ENCODE assay signal across 18 cellular contexts in genomic region chr2:45654250-45654649, GRCh38. TPM values are rescaled to one million over a fixed set of nuclear protein-coding genes. Genes with fewer than 3 reads are reported as not detected.
DNase-seq lines count a peak whose midpoint lies in the region; ATAC-seq and TF ChIP-seq lines count a peak whose summit lies in the region.
"Had no signal": no experiment of that assay in that cellular context is flagged by ENCODE, and none has a peak within 500 bp of the region (broad histone marks: within the 10 kb centered on the region; RNA-seq: fewer than 3 reads in every experiment).

No MANE protein-coding gene starts in this region.

- H3K36me3 ChIP-seq in BLaER1: peaks cover 46% of the 10 kb centered on the region
- H3K36me3 ChIP-seq in OCI-LY1 (ENCODE audit: insufficient read depth, low read length): no peaks in the 10 kb centered on the region; the same call in 1 of the 2 replicates
- H3K36me3 ChIP-seq in lower lobe of right lung: no peaks in the 10 kb centered on the region
- H3K36me3 ChIP-seq: adrenal gland, thyroid gland had no signal

- H3K27ac ChIP-seq in BLaER1 (0 out of 2 replicates have a peak overlapping the region, but pooled peaks have one; percentile 10), OCI-LY1 (ENCODE audit: low read depth, low read length, poor library complexity, severe bottlenecking) (no peak overlapping the region), lower lobe of right lung (no peak overlapping the region)
- H3K27ac ChIP-seq: adrenal gland, heart right ventricle, thyroid gland had no signal

- no peak overlapping the region for H2AFZ ChIP-seq in OCI-LY1 (ENCODE audit: low read length)

- peaks cover 1% of the 10 kb centered on the region for H3K36me3 Mint-ChIP-seq in activated naive CD4-positive, alpha-beta T cell treated with anti-CD3 and anti-CD28 coated beads, Interleukin-2, amount 10 ng/mL, durations not matched to agents 7 days and 5 days
- H3K36me3 Mint-ChIP-seq: WTC11 had no signal

- H3K79me2 ChIP-seq in OCI-LY1 (ENCODE audit: insufficient read depth, low read length): peaks cover 74% of the 10 kb centered on the region

- CTCF ChIA-PET in activated naive CD4-positive, alpha-beta T cell treated with anti-CD3 and anti-CD28 coated beads, Interleukin-2, amount 10 ng/mL, durations not matched to agents 7 days and 5 days (lab: Charles Lee): interaction anchor here (1.2 to 1.6 kb wide), 2 partner anchors 124 to 282 kb away, joined by 4 read pairs; no protein-coding TSS in a partner anchor

- H3K27ac Mint-ChIP-seq in activated naive CD4-positive, alpha-beta T cell treated with anti-CD3 and anti-CD28 coated beads, Interleukin-2, amount 10 ng/mL, durations not matched to agents 7 days and 5 days: no peak overlapping the region
- H3K27ac Mint-ChIP-seq: activated T-helper 1 cell treated with anti-CD3 and anti-CD28 coated beads, Interleukin-12 subunit alpha, Interleukin-12 subunit beta, Interleukin-2, Interleukin-4 antibody, amounts not matched to agents 30 ng/mL and 10 ng/mL and 1 ng/mL, durations not matched to agents 14 hours and 24 hours and 36 hours; nephron progenitor cell; T-helper 1 cell treated with Interleukin-12 subunit alpha and Interleukin-12 subunit beta and Interleukin-4 antibody, amounts not matched to agents 30 μg/mL and 1 μg/mL, for 36 hours; WTC11 had no signal

- no peaks in the 10 kb centered on the region for H3K9me2 ChIP-seq in OCI-LY1 (ENCODE audit: low read depth, low read length)

- TF ChIP-seq CTCF in OCI-LY1 (IDR thresholded peaks at IDR 0.05; ENCODE audit: low read length) (no peak), lower lobe of right lung (IDR thresholded peaks at IDR 0.05) (no peak)

- no peaks in the 10 kb centered on the region for H3K9me3 ChIP-seq in BLaER1
- no peaks in the 10 kb centered on the region for H3K9me3 ChIP-seq in OCI-LY1 (ENCODE audit: low read length)
- no peaks in the 10 kb centered on the region for H3K9me3 ChIP-seq in lower lobe of right lung
- H3K9me3 ChIP-seq: adrenal gland, heart right ventricle, thyroid gland had no signal

- no peak for ATAC-seq in lower lobe of right lung
- ATAC-seq: heart right ventricle, WTC11 had no signal

- H3K4me1 ChIP-seq in BLaER1: peaks cover 61% of the 10 kb centered on the region
- H3K4me1 ChIP-seq in OCI-LY1 (ENCODE audit: insufficient read depth, low read length, severe bottlenecking): peaks cover 43% of the 10 kb centered on the region
- H3K4me1 ChIP-seq in lower lobe of right lung: peaks cover 36% of the 10 kb centered on the region

- H4K20me1 ChIP-seq in BLaER1 (peaks cover 80% of the 10 kb centered on the region), OCI-LY1 (ENCODE audit: insufficient read depth, low read length) (no peaks in the 10 kb centered on the region)

- peak overlapping the region; percentile 94 for H3K9ac ChIP-seq in BLaER1
- H3K9ac ChIP-seq in OCI-LY1 (ENCODE audit: low read length): peak overlapping the region; percentile 38; the same call in 1 of the 2 replicates

- peaks cover 31% of the 10 kb centered on the region for H3K27me3 Mint-ChIP-seq in activated naive CD4-positive, alpha-beta T cell treated with anti-CD3 and anti-CD28 coated beads, Interleukin-2, amount 10 ng/mL, durations not matched to agents 7 days and 5 days
- H3K27me3 Mint-ChIP-seq: central memory CD8-positive, alpha-beta T cell had no signal

- intact Hi-C loops in lower lobe of right lung (cut with DNase I): no loop called here

- no peaks in the 10 kb centered on the region for H3K27me3 ChIP-seq in BLaER1
- no peaks in the 10 kb centered on the region for H3K27me3 ChIP-seq in OCI-LY1 (ENCODE audit: insufficient read depth, low read length)
- no peaks in the 10 kb centered on the region for H3K27me3 ChIP-seq in lower lobe of right lung (ENCODE audit: low read depth)
- H3K27me3 ChIP-seq: adrenal gland, heart right ventricle, thyroid gland had no signal

- H3K4me2 ChIP-seq in BLaER1 (peak overlapping the region; percentile 91), OCI-LY1 (ENCODE audit: low read length) (peak overlapping the region; percentile 84)

- no peaks in the 10 kb centered on the region for H3K9me3 Mint-ChIP-seq in activated naive CD4-positive, alpha-beta T cell treated with anti-CD3 and anti-CD28 coated beads, Interleukin-2, amount 10 ng/mL, durations not matched to agents 7 days and 5 days
- H3K9me3 Mint-ChIP-seq: activated T-helper 1 cell treated with anti-CD3 and anti-CD28 coated beads, Interleukin-12 subunit alpha, Interleukin-12 subunit beta, Interleukin-2, Interleukin-4 antibody, amounts not matched to agents 30 ng/mL and 10 ng/mL and 1 ng/mL, durations not matched to agents 14 hours and 24 hours and 36 hours; central memory CD8-positive, alpha-beta T cell; nephron progenitor cell; T-helper 1 cell treated with Interleukin-12 subunit alpha and Interleukin-12 subunit beta and Interleukin-4 antibody, amounts not matched to agents 30 μg/mL and 1 μg/mL, for 36 hours; WTC11 had no signal

- H3K4me3 ChIP-seq in BLaER1 (peak overlapping the region; percentile 91), OCI-LY1 (ENCODE audit: low read depth, low read length, poor library complexity, severe bottlenecking) (peak overlapping the region; percentile 81), lower lobe of right lung (peak overlapping the region; percentile 80)
- H3K4me3 ChIP-seq: adrenal gland, thyroid gland had no signal

- DNase-seq in COLO668 (lab: John Stamatoyannopoulos, UW; ENCODE audit: unreplicated experiment) (peak; percentile 12), lower lobe of right lung (no peak), GF-D8 (lab: John Stamatoyannopoulos, UW) (no peak), amniotic stem cell (lab: John Stamatoyannopoulos, UW) (no peak)
- DNase-seq in activated naive CD4-positive, alpha-beta T cell treated with anti-CD3 and anti-CD28 coated beads, Interleukin-2, amount 10 ng/mL, durations not matched to agents 7 days and 5 days: no peak
- DNase-seq: adrenal gland; effector memory CD4-positive, alpha-beta T cell; heart right ventricle; NCI-H2107; nephron progenitor cell; Right ventricle myocardium superior had no signal

- no peaks in the 10 kb centered on the region for H3F3A ChIP-seq in OCI-LY1 (ENCODE audit: insufficient read depth, low read length)

- H3K4me1 Mint-ChIP-seq in activated naive CD4-positive, alpha-beta T cell treated with anti-CD3 and anti-CD28 coated beads, Interleukin-2, amount 10 ng/mL, durations not matched to agents 7 days and 5 days: peaks cover 22% of the 10 kb centered on the region

- H3K4me3 Mint-ChIP-seq in activated naive CD4-positive, alpha-beta T cell treated with anti-CD3 and anti-CD28 coated beads, Interleukin-2, amount 10 ng/mL, durations not matched to agents 7 days and 5 days: no peak overlapping the region
- H3K4me3 Mint-ChIP-seq: activated T-helper 1 cell treated with anti-CD3 and anti-CD28 coated beads, Interleukin-12 subunit alpha, Interleukin-12 subunit beta, Interleukin-2, Interleukin-4 antibody, amounts not matched to agents 30 ng/mL and 10 ng/mL and 1 ng/mL, durations not matched to agents 14 hours and 24 hours and 36 hours; central memory CD8-positive, alpha-beta T cell; nephron progenitor cell; T-helper 1 cell treated with Interleukin-12 subunit alpha and Interleukin-12 subunit beta and Interleukin-4 antibody, amounts not matched to agents 30 μg/mL and 1 μg/mL, for 36 hours; WTC11 had no signal

RNA-seq across cellular contexts. Expression of gene PRKCE, which starts 2.8 kb away (rescaled TPM):
- total RNA-seq in lower lobe of right lung: 85.0 TPM

RNA-seq across cellular contexts. Expression of gene SRBD1, which starts 43.2 kb away (rescaled TPM):
- total RNA-seq in lower lobe of right lung: 15.4 TPM
